Comparison of ENCODE assay signal across 8 cellular contexts in the genomic region with DNA sequence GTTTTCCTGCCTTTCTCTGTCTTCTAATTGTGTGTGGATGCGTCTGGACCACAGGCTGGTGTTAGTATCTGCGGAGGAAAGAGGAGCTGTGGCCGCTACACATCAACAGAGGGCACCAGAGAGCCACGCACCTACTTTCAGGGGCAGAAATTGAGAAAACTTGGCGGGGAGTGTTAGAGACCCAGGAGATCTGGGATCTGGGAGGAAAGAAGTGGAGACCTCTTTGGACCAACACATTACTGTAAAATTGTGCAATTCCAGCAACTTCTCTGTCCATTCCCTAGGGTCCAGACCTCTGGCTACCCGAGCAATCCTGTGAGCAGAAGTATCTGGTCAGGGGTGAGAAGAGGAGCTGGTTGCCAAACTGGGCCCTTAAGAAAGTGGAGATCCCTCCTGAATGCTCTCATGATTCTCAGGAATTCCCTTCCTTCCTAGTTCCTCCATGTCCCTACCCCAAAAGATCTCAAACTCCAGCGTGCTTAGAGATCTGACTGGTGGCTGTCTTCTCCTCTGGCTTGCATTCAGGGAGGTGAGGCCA. TPM values are rescaled to one million over a fixed set of nuclear protein-coding genes. Genes with fewer than 3 reads are reported as not detected.
DNase-seq lines count a peak whose midpoint lies in the region; ATAC-seq and TF ChIP-seq lines count a peak whose summit lies in the region.

No MANE protein-coding gene starts in this region.

- ATAC-seq in GM21526 (IDR thresholded peaks at IDR 0.05; ENCODE audit: low FRiP score, unreplicated experiment): no peak

- H3K27ac ChIP-seq in A673 (ENCODE audit: low read depth, low read length, poor library complexity, severe bottlenecking) (peak overlapping the region; percentile 99), suprapubic skin (peak overlapping the region; percentile 92)

- H3K27me3 ChIP-seq in A673 (replicated peaks; ENCODE audit: insufficient read depth, low read depth, low read length, poor library complexity): no peaks in the 10 kb centered on the region
- no peaks in the 10 kb centered on the region for H3K27me3 ChIP-seq in suprapubic skin

- POLR2A ChIA-PET in A673 (lab: Charles Lee; ENCODE audit: low non-redundant PET): interaction anchor here (0.6 to 1.1 kb wide), 3 partner anchors 10 to 133 kb away, joined by 3 read pairs; no protein-coding TSS in a partner anchor

- intact Hi-C loops in A673 (cut with micrococcal nuclease; ENCODE audit: unreplicated experiment): loop anchor here (1.0 kb wide), 2 partner anchors 44 to 129 kb away; no protein-coding TSS in a partner anchor

- BruUV-seq in A673 (replicated peaks; lab: Mats Ljungman, UMichigan): no TSS peak

- DNase-seq in A673 (ENCODE audit: low spot score) (peak; percentile 91), NCI-H2227 treated with DMSO at 0.1 percent for 48 hours (lab: John Stamatoyannopoulos, UW) (peak; percentile 47), epithelial cell of proximal tubule (ENCODE audit: low read depth) (no peak), myocyte (ENCODE audit: low read depth) (peak; percentile 77), suprapubic skin (ENCODE audit: low spot score in 2 of 2) (peak in 1 of 2 donors; percentile 77)
- peak; percentile 49 to 65 for DNase-seq in activated CD4-positive, alpha-beta T cell treated with anti-CD3 and anti-CD28 coated beads, Interleukin-2, amount 50 U/mL, for 48 hours

- H3K36me3 ChIP-seq in A673 (ENCODE audit: insufficient read depth, low read length, poor library complexity, severe bottlenecking) (peaks cover 8% of the 10 kb centered on the region), suprapubic skin (no peaks in the 10 kb centered on the region)

- H3K9me3 ChIP-seq in A673 (ENCODE audit: low read depth, low read length, poor library complexity, severe bottlenecking) (no peaks in the 10 kb centered on the region), suprapubic skin (no peaks in the 10 kb centered on the region)

- TF ChIP-seq CTCF in A673 (conservative IDR thresholded peaks at IDR 0.05; ENCODE audit: low read depth, low read length) (peak; percentile 99), GM12872 (IDR thresholded peaks at IDR 0.05; ENCODE audit: insufficient read depth, low read depth, low read length) (peak; percentile 96), epithelial cell of proximal tubule (conservative IDR thresholded peaks at IDR 0.05; ENCODE audit: low read depth, low read length) (peak; percentile 99), suprapubic skin (IDR thresholded peaks at IDR 0.05) (peak; percentile 85 to 93)

- CTCF ChIA-PET in A673 (lab: Charles Lee): interaction anchor here (0.5 to 3.8 kb wide), 21 partner anchors 10 to 412 kb away, joined by 3 to 46 read pairs (median 6); no protein-coding TSS in a partner anchor

- no peak for TF ChIP-seq POLR2A in suprapubic skin (IDR thresholded peaks at IDR 0.05)

- no peak for TF ChIP-seq EP300 in suprapubic skin (IDR thresholded peaks at IDR 0.05)

- H3K4me3 ChIP-seq in A673 (ENCODE audit: low read depth, low read length, poor library complexity, severe bottlenecking) (peak overlapping the region; percentile 97), epithelial cell of proximal tubule (ENCODE audit: low read depth, low read length) (no peak overlapping the region), suprapubic skin (no peak overlapping the region)

- H3K4me1 ChIP-seq in A673 (ENCODE audit: insufficient read depth, low read length, poor library complexity, severe bottlenecking) (peaks cover 30% of the 10 kb centered on the region), suprapubic skin (peaks cover 32% of the 10 kb centered on the region)

- 25% methylated on average over 7 of the region's 7 CpGs for WGBS in suprapubic skin

RNA-seq across cellular contexts. Expression of gene KIRREL1, which starts 1.3 kb away (rescaled TPM):
- total RNA-seq in A673 (2021): 187 and 211 TPM in 2 replicates
- 194 and 275 TPM in 2 replicates for total RNA-seq in epithelial cell of proximal tubule
- 41.8 and 50.2 TPM in 2 replicates for total RNA-seq in myocyte
- 118 TPM for polyA plus RNA-seq in myocyte (2012)
- 10 to 100 TPM; 12.5 to 18.9 (median 15.5) TPM for total RNA-seq in suprapubic skin
